8 cellular contexts compared by ENCODE assay signal in genomic region chr1:31183927-31184554, GRCh38. TPM values are rescaled to one million over a fixed set of nuclear protein-coding genes. Genes with fewer than 3 reads are reported as not detected.
A peak's percentile ranks its signal among the peaks of the same experiment; 100 is the strongest.
DNase-seq lines count a peak whose midpoint lies in the region; ATAC-seq and TF ChIP-seq lines count a peak whose summit lies in the region.

No MANE protein-coding gene starts in this region.

- H3K4me3 ChIP-seq in iPS DF 6.9 (ENCODE audit: low read length) = no peak overlapping the region

- WGBS in iPS DF 6.9 (ENCODE audit: insufficient coverage, insufficient read length) = no CpG with 5 or more reads among the region's 6 CpGs

- H3K36me3 Mint-ChIP-seq in CD14-positive monocyte = no peaks in the 10 kb centered on the region

- H3K4me3 Mint-ChIP-seq in CD14-positive monocyte = no peak overlapping the region

- intact Hi-C loops in CD14-positive monocyte (cut with micrococcal nuclease) = loop anchor here (10.0 kb wide), 2 partner anchors 231 to 371 kb away; partner anchors contain the start of gene SERINC2 (in 1 of the 2)

- peak overlapping the region in 1 of 7 donors; percentile 68 for H3K27ac Mint-ChIP-seq in CD14-positive monocyte

- peaks cover 13% of the 10 kb centered on the region for H3K4me1 Mint-ChIP-seq in CD14-positive monocyte

- H3K27ac ChIP-seq in iPS DF 6.9 (ENCODE audit: low read length) = no peak overlapping the region

- peaks cover 8 to 33% (median 23%) of the 10 kb centered on the region in 3 donors for H3K27me3 Mint-ChIP-seq in CD14-positive monocyte (ENCODE audit: low read depth in 3 of 3)

- TF ChIP-seq CTCF in CD14-positive monocyte (IDR thresholded peaks at IDR 0.05) = peak; percentile 89

- no peak for DNase-seq in CD14-positive monocyte (ENCODE audit: low spot score)
- peak; percentile 41 for DNase-seq in GM19238 (ENCODE audit: insufficient read length, low spot score)
- DNase-seq in NCI-H345 (lab: John Stamatoyannopoulos, UW) = peak; percentile 72
- peak; percentile 12 for DNase-seq in activated gamma-delta T cell treated with anti-CD3 and anti-CD28 coated beads, Interleukin-2, amount 50 U/mL, for 16 hours (ENCODE audit: low read depth)
- peak; percentile 73 for DNase-seq in iPS DF 6.9 (ENCODE audit: low read depth, low spot score)
- DNase-seq in stimulated activated CD4-positive, alpha-beta T cell treated with anti-CD3 and anti-CD28 coated beads, Interleukin-2, amount 100 ng/mL, for 48 hours = peak; percentile 40

- H3K4me1 ChIP-seq in iPS DF 6.9 (ENCODE audit: control insufficient read depth, insufficient read depth, low read length) = no peaks in the 10 kb centered on the region

- H3K36me3 ChIP-seq in iPS DF 6.9 (ENCODE audit: control insufficient read depth, insufficient read depth, low read length) = no peaks in the 10 kb centered on the region

- no peaks in the 10 kb centered on the region for H3K27me3 ChIP-seq in iPS DF 6.9 (ENCODE audit: control insufficient read depth, insufficient read depth, low read length)

- no peaks in the 10 kb centered on the region for H3K9me3 ChIP-seq in iPS DF 6.9 (ENCODE audit: control insufficient read depth, insufficient read depth, low read length)

- ATAC-seq in GM18873 (IDR thresholded peaks at IDR 0.05; ENCODE audit: low FRiP score, unreplicated experiment) = no peak
- no peak for ATAC-seq in GM18870 (IDR thresholded peaks at IDR 0.05; ENCODE audit: unreplicated experiment)

- H3K9me3 Mint-ChIP-seq in CD14-positive monocyte = peaks cover 0 to 3% (median 0%) of the 10 kb centered on the region in 7 donors

RNA-seq across cellular contexts. Expression of gene NKAIN1, which starts 55.6 kb away (rescaled TPM):
- polyA plus RNA-seq in CD14-positive monocyte = not detected
